In genomic region chr15:58392611-58393161, GRCh38 we compare ENCODE assay signal across 17 cellular contexts. TPM values are rescaled to one million over a fixed set of nuclear protein-coding genes. Genes with fewer than 3 reads are reported as not detected.
A peak's percentile ranks its signal among the peaks of the same experiment; 100 is the strongest.
DNase-seq lines count a peak whose midpoint lies in the region; TF ChIP-seq lines count a peak whose summit lies in the region.
"Had no signal": no experiment of that assay in that cellular context is flagged by ENCODE, and none has a peak within 500 bp of the region (broad histone marks: within the 10 kb centered on the region; RNA-seq: fewer than 3 reads in every experiment).

No MANE protein-coding gene starts in this region.

- H3K4me3 Mint-ChIP-seq in Caco-2 (ENCODE audit: unreplicated experiment) (peak overlapping the region; percentile 41), endothelial cell (ENCODE audit: unreplicated experiment) (no peak overlapping the region)
- H3K4me3 Mint-ChIP-seq: activated CD8-positive, alpha-beta T cell treated with anti-CD3 and anti-CD28 coated beads, Interleukin-2, amount 10 ng/mL, durations not matched to agents 7 days and 5 days; activated T-cell treated with anti-CD3 and anti-CD28 coated beads, Interleukin-2, amount 50 U/mL, for 72 hours had no signal

- no peak overlapping the region for H4K91ac ChIP-seq in trophoblast cell (ENCODE audit: low read depth, low read length)

- POLR2A ChIA-PET in Caco-2 (lab: Charles Lee), result interaction anchor here (0.5 to 0.7 kb wide), 2 partner anchors 77 to 378 kb away, joined by 3 to 6 read pairs; partner anchors contain the start of gene MINDY2
- POLR2A ChIA-PET in RWPE1 (lab: Yijun Ruan, JAX; ENCODE audit: low non-redundant PET), result no interaction called here

- CTCF ChIA-PET in Caco-2 (lab: Charles Lee), result no interaction called here
- CTCF ChIA-PET in RWPE1 (lab: Yijun Ruan, JAX), result interaction anchor here (0.6 kb wide), 1 partner anchor 196 kb away, joined by 4 read pairs; no protein-coding TSS in a partner anchor

- H3K36me3 ChIP-seq in Caco-2 (ENCODE audit: control insufficient read depth, insufficient read depth, low read length), result no peaks in the 10 kb centered on the region
- H3K36me3 ChIP-seq in trophoblast cell (ENCODE audit: control insufficient read depth in 1 of 2, insufficient read depth in 2 of 2, low read length in 2 of 2), result no peaks in the 10 kb centered on the region
- H3K36me3 ChIP-seq: suprapubic skin had no signal

- H3K23ac ChIP-seq in trophoblast cell (ENCODE audit: low read length), result no peak overlapping the region

- TF ChIP-seq CTCF in Caco-2 (IDR thresholded peaks at IDR 0.05; ENCODE audit: insufficient read depth in 1 of 2, low read depth in 1 of 2, low read length in 1 of 2, severe bottlenecking in 1 of 2, unreplicated experiment in 1 of 2) (no peak), endothelial cell (IDR thresholded peaks at IDR 0.05; ENCODE audit: unreplicated experiment) (no peak), RWPE1 (conservative IDR thresholded peaks at IDR 0.05; ENCODE audit: low read depth) (no peak)

- no peak overlapping the region for H2AFZ ChIP-seq in trophoblast cell (ENCODE audit: insufficient read depth, low read length, poor library complexity)

- H3K18ac ChIP-seq in trophoblast cell (ENCODE audit: low read length), result no peak overlapping the region

- H3K4me1 ChIP-seq in Caco-2, result peaks cover 76% of the 10 kb centered on the region
- H3K4me1 ChIP-seq in trophoblast cell (ENCODE audit: control insufficient read depth in 1 of 2, insufficient read depth in 2 of 2, low read length in 2 of 2), result peaks cover 33 to 41% of the 10 kb centered on the region in 2 experiments

- no peaks in the 10 kb centered on the region for H3K27me3 Mint-ChIP-seq in Caco-2 (ENCODE audit: insufficient read depth, unreplicated experiment)
- H3K27me3 Mint-ChIP-seq in endothelial cell (ENCODE audit: unreplicated experiment), result peaks cover 4% of the 10 kb centered on the region

- H3K36me3 Mint-ChIP-seq in Caco-2 (ENCODE audit: insufficient read depth, unreplicated experiment) (peaks cover 9% of the 10 kb centered on the region), endothelial cell (ENCODE audit: low read depth, unreplicated experiment) (no peaks in the 10 kb centered on the region)
- H3K36me3 Mint-ChIP-seq: activated naive CD4-positive, alpha-beta T cell treated with anti-CD3 and anti-CD28 coated beads, Interleukin-2, amount 50 U/mL, for 72 hours had no signal

- peaks cover 12% of the 10 kb centered on the region for H3K79me2 ChIP-seq in trophoblast cell (ENCODE audit: control insufficient read depth, insufficient read depth, low read length, poor library complexity)

- H3K9me3 ChIP-seq in Caco-2 (no peaks in the 10 kb centered on the region), trophoblast cell (ENCODE audit: insufficient read depth, low read depth, low read length) (no peaks in the 10 kb centered on the region)
- H3K9me3 ChIP-seq: suprapubic skin had no signal

- peak overlapping the region; percentile 90 for H3K27ac Mint-ChIP-seq in Caco-2 (ENCODE audit: unreplicated experiment)
- H3K27ac Mint-ChIP-seq in endothelial cell (ENCODE audit: unreplicated experiment), result no peak overlapping the region
- H3K27ac Mint-ChIP-seq: activated CD8-positive, alpha-beta T cell treated with anti-CD3 and anti-CD28 coated beads, Interleukin-2, amount 10 ng/mL, durations not matched to agents 7 days and 5 days; activated naive CD4-positive, alpha-beta T cell treated with anti-CD3 and anti-CD28 coated beads, Interleukin-2, amount 50 U/mL, for 72 hours; activated T-cell treated with anti-CD3 and anti-CD28 coated beads, Interleukin-2, amount 50 U/mL, for 72 hours had no signal

- H3K27me3 ChIP-seq in Caco-2 (replicated peaks; ENCODE audit: control insufficient read depth, insufficient read depth, low read length) (no peaks in the 10 kb centered on the region), trophoblast cell (ENCODE audit: insufficient read depth, low read length) (no peaks in the 10 kb centered on the region)
- H3K27me3 ChIP-seq: suprapubic skin had no signal

- H2AK5ac ChIP-seq in trophoblast cell (ENCODE audit: low read length), result no peak overlapping the region

- H2BK120ac ChIP-seq in trophoblast cell (ENCODE audit: insufficient read depth, low read length, poor library complexity), result peak overlapping the region; percentile 14

- intact Hi-C loops in Caco-2 (cut with micrococcal nuclease; ENCODE audit: unreplicated experiment), result loop anchor here (2.0 to 5.0 kb wide), 4 partner anchors 40 to 74 kb away; partner anchors contain the start of gene LIPC

- no peak overlapping the region for H3K14ac ChIP-seq in trophoblast cell (ENCODE audit: low read length)

- H3K4me3 ChIP-seq in Caco-2 (ENCODE audit: low read depth, low read length) (no peak overlapping the region), trophoblast cell (ENCODE audit: low read depth, low read length) (no peak overlapping the region)
- H3K4me3 ChIP-seq: skin epidermis, suprapubic skin had no signal

- H3K27ac ChIP-seq in trophoblast cell (ENCODE audit: low read depth, low read length) (peak overlapping the region; percentile 86), RWPE1 (no peak overlapping the region)
- H3K27ac ChIP-seq: suprapubic skin had no signal

- no peak overlapping the region for H3K4ac ChIP-seq in trophoblast cell (ENCODE audit: low read depth, low read length)

- DNase-seq in Caco-2, result peak; percentile 68 to 84
- DNase-seq in astrocyte of the hippocampus (ENCODE audit: low read depth, low spot score), result peak; percentile 48
- DNase-seq in kidney tubule cell (ENCODE audit: low spot score), result peak; percentile 86
- peak; percentile 87 to 90 for DNase-seq in trophoblast cell
- DNase-seq in endothelial cell (ENCODE audit: low spot score), result no peak
- no peak for DNase-seq in SIG-M5 (lab: John Stamatoyannopoulos, UW)
- DNase-seq in RWPE1 (ENCODE audit: low spot score), result no peak
- no peak for DNase-seq in activated CD4-positive, alpha-beta T cell treated with anti-CD3 and anti-CD28 coated beads for 4 hours
- DNase-seq: activated CD8-positive, alpha-beta T cell treated with anti-CD3 and anti-CD28 coated beads, Interleukin-2, amount 10 ng/mL, durations not matched to agents 7 days and 5 days; activated T-cell treated with anti-CD3 and anti-CD28 coated beads, Interleukin-2, amount 50 U/mL, for 72 hours; C1 segment of cervical spinal cord; NCI-H2029; NCI-H446 treated with DMSO at 0.1 percent for 48 hours had no signal

- H3K4me1 Mint-ChIP-seq in Caco-2 (ENCODE audit: low read depth, unreplicated experiment) (peaks cover 77% of the 10 kb centered on the region), endothelial cell (ENCODE audit: unreplicated experiment) (no peaks in the 10 kb centered on the region)

- H3K9ac ChIP-seq in trophoblast cell (ENCODE audit: low read length), result no peak overlapping the region

- H4K12ac ChIP-seq in trophoblast cell (ENCODE audit: low read depth, low read length), result no peak overlapping the region

- BruUV-seq in Caco-2 (replicated peaks; lab: Mats Ljungman, UMichigan), result no TSS peak

- H3K79me1 ChIP-seq in trophoblast cell (ENCODE audit: low read length), result peaks cover 50% of the 10 kb centered on the region

- H4K8ac ChIP-seq in trophoblast cell (ENCODE audit: low read depth, low read length), result no peak overlapping the region

- no peak overlapping the region for H2BK12ac ChIP-seq in trophoblast cell (ENCODE audit: low read length)

- no peaks in the 10 kb centered on the region for H3K9me3 Mint-ChIP-seq in Caco-2 (ENCODE audit: unreplicated experiment)
- no peaks in the 10 kb centered on the region for H3K9me3 Mint-ChIP-seq in endothelial cell (ENCODE audit: unreplicated experiment)
- H3K9me3 Mint-ChIP-seq: activated naive CD4-positive, alpha-beta T cell treated with anti-CD3 and anti-CD28 coated beads, Interleukin-2, amount 50 U/mL, for 72 hours; activated T-cell treated with anti-CD3 and anti-CD28 coated beads, Interleukin-2, amount 50 U/mL, for 72 hours had no signal

- H2BK5ac ChIP-seq in trophoblast cell (ENCODE audit: low read depth, low read length, poor library complexity), result peak overlapping the region; percentile 34

- peak overlapping the region; percentile 45 for H3K4me2 ChIP-seq in trophoblast cell (ENCODE audit: low read length)

- no CpG with 5 or more reads among the region's 5 CpGs for WGBS in trophoblast cell (ENCODE audit: extremely low coverage, insufficient coverage, insufficient read length)

RNA-seq across cellular contexts. Expression of gene LIPC, which starts 39.1 kb away (rescaled TPM):
- total RNA-seq in Caco-2 (2022) (17.6 and 18.7 TPM in 2 replicates), endothelial cell (ENCODE audit: unreplicated experiment) (not detected)
- polyA plus RNA-seq in trophoblast cell (2013), result 0.05 and 0.07 TPM in 2 replicates
- total RNA-seq: A673 had no signal

Comparison
In these comparisons a context has a peak if more than half of its experiments do, and no peak if none do; other contexts are left out.
1. DNase-seq: peak in Caco-2 (2 of 2), astrocyte of the hippocampus (single experiment), kidney tubule cell (single experiment) and trophoblast cell (2 of 2); none in endothelial cell (single experiment), SIG-M5 (single experiment), RWPE1 (single experiment) and activated CD4-positive, alpha-beta T cell treated with anti-CD3 and anti-CD28 coated beads for 4 hours (0 of 2).
2. RNA of gene LIPC, which starts 39.1 kb away (total RNA-seq): 17.6 to 18.7 TPM in Caco-2; not detected in endothelial cell (single experiment); every median in the first group is over 10 times any median in the second.